ENCODE assay signal across 8 cellular contexts in genomic region chr15:77070500-77071337, GRCh38. TPM values are rescaled to one million over a fixed set of nuclear protein-coding genes. Genes with fewer than 3 reads are reported as not detected.
DNase-seq lines count a peak whose midpoint lies in the region; ATAC-seq, FAIRE-seq and TF ChIP-seq lines count a peak whose summit lies in the region.

Gene TSPAN3 (minus strand): TSS chr15:77071109. CDS start chr15:77070954, 155 bp downstream.

- ATAC-seq in HG02973 (IDR thresholded peaks at IDR 0.05; ENCODE audit: unreplicated experiment) (peak; percentile 90), psoas muscle (peak; percentile 92 to 95 (median 95))

- FAIRE-seq in GM18507 (lab: Jason Lieb, UNC) = peak; percentile 90

- H3K4me3 ChIP-seq in right atrium auricular region = peak within 1 kb of the TSS; percentile 83 to 85
- H3K4me3 ChIP-seq in psoas muscle = peak within 1 kb of the TSS; percentile 94
- H3K4me3 ChIP-seq in urinary bladder (ENCODE audit: low read depth, low read length) = peak within 1 kb of the TSS; percentile 95

- H3K9me3 ChIP-seq in right atrium auricular region = no peaks in the 10 kb centered on the region
- no peaks in the 10 kb centered on the region for H3K9me3 ChIP-seq in psoas muscle

- peak within 1 kb of the TSS; percentile 89 to 91 for H3K27ac ChIP-seq in right atrium auricular region
- peak within 1 kb of the TSS; percentile 96 for H3K27ac ChIP-seq in psoas muscle
- H3K27ac ChIP-seq in urinary bladder (ENCODE audit: low read depth) = peak within 1 kb of the TSS; percentile 80

- intact Hi-C loops in T-helper 2 cell treated with Interferon-gamma antibody and Interleukin-4, amounts not matched to agents 100 ng/mL and 5 ng/mL, for 36 hours (cut with micrococcal nuclease) = loop anchor here (2.0 to 5.0 kb wide), 2 partner anchors 140 to 352 kb away; partner anchors contain the start of genes HMG20A, PEAK1 and RCN2
- intact Hi-C loops in psoas muscle (cut with DNase I) = loop anchor here (5.0 kb wide), 2 partner anchors 33 to 38 kb away; no protein-coding TSS in a partner anchor

- 0 to 1% (median 0%) methylated on average over 28 to 97 of the region's 97 CpGs for WGBS in psoas muscle, 3 donors
- WGBS in urinary bladder = under 1% methylated on average over 97 of the region's 97 CpGs

- no peak for TF ChIP-seq CTCF in right atrium auricular region (IDR thresholded peaks at IDR 0.05)
- no peak for TF ChIP-seq CTCF in psoas muscle (IDR thresholded peaks at IDR 0.05)

- no peaks in the 10 kb centered on the region for H3K27me3 ChIP-seq in right atrium auricular region
- H3K27me3 ChIP-seq in psoas muscle (ENCODE audit: insufficient read depth in 3 of 3, low read length in 2 of 3) = no peaks in the 10 kb centered on the region

- DNase-seq in GM18507 (ENCODE audit: extremely low spot score, insufficient read length, low read depth) = peak; percentile 87
- peak; percentile 71 to 89 for DNase-seq in NCI-H1930 (lab: John Stamatoyannopoulos, UW)
- DNase-seq in anterior cingulate cortex (lab: John Stamatoyannopoulos, UW) = peak; percentile 39 to 95 (median 89)
- DNase-seq in right atrium auricular region (ENCODE audit: low spot score) = peak; percentile 93
- DNase-seq in psoas muscle = peak; percentile 95 to 96

- H3K4me1 ChIP-seq in right atrium auricular region = peaks cover 0 to 32% of the 10 kb centered on the region in 2 donors
- H3K4me1 ChIP-seq in psoas muscle = peaks cover 32% of the 10 kb centered on the region
- no peaks in the 10 kb centered on the region for H3K4me1 ChIP-seq in urinary bladder (ENCODE audit: insufficient read depth)

- H3K36me3 ChIP-seq in right atrium auricular region = no peaks in the 10 kb centered on the region
- H3K36me3 ChIP-seq in psoas muscle (ENCODE audit: insufficient read depth in 1 of 2, low read depth in 1 of 2) = no peaks in the 10 kb centered on the region
- H3K36me3 ChIP-seq in urinary bladder (ENCODE audit: insufficient read depth) = no peaks in the 10 kb centered on the region

RNA-seq across cellular contexts. Expression of gene TSPAN3, which starts in this region (rescaled TPM):
- total RNA-seq in T-helper 2 cell treated with Interferon-gamma antibody and Interleukin-4, amounts not matched to agents 100 ng/mL and 5 ng/mL, for 36 hours = 16.3 and 18.1 TPM in 2 replicates
- total RNA-seq in right atrium auricular region (100 to 1,000 TPM; 191 to 361 TPM), psoas muscle (100 to 1,000 TPM; 179 to 215 (median 207) TPM), urinary bladder (192 TPM)
- polyA plus RNA-seq in psoas muscle (100 to 1,000 TPM; 146 to 330 (median 210) TPM), urinary bladder (160 TPM)

Comparison
In these comparisons a context has a peak if more than half of its experiments do, and no peak if none do; other contexts are left out.
1. Peak in every context shown above with its lines: DNase-seq, ATAC-seq, H3K4me3 ChIP-seq and H3K27ac ChIP-seq.